Comparison of ENCODE assay signal across 13 cellular contexts in the genomic region with DNA sequence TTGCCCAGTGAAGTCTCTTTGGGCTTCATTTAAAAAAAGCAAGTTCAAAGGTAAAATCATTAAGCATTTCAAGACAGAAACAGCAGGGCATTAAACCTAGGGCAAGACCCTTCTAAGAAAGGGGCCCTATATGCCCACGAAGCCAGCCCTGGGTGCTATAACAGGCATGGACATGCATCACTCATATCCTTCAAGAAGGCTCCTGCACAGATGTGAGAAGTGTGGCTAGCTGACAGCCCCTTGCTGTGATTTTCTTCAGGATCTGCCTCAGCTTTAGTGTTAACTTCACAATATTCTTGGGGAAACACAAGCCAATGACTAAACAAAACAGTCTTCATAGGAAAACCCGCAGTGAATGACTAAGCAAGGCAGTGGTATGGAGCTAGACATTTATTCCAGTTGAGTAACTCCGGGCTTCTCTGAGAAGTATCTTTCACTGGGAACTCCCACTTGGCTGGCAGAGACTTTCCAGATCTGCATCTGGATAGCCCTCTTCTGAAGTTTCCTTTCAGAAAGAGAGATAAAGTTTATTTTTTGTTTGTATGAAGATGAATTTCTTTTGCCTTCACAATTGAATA.
DNase-seq lines count a peak whose midpoint lies in the region; ATAC-seq lines count a peak whose summit lies in the region.
"Had no signal": no experiment of that assay in that cellular context is flagged by ENCODE, and none has a peak within 500 bp of the region (broad histone marks: within the 10 kb centered on the region; RNA-seq: fewer than 3 reads in every experiment).

No MANE protein-coding gene starts in this region.

- DNase-seq in AG08396 (ENCODE audit: low spot score), result peak; percentile 44
- peak; percentile 39 for DNase-seq in HS-5 (ENCODE audit: low read depth)
- peak; percentile 76 for DNase-seq in astrocyte of the hippocampus (ENCODE audit: low read depth, low spot score)
- peak; percentile 50 for DNase-seq in kidney glomerular epithelial cell (lab: John Stamatoyannopoulos, UW)
- no peak for DNase-seq in GM19238 (ENCODE audit: insufficient read length, low spot score)
- DNase-seq in Kasumi-1 (lab: John Stamatoyannopoulos, UW), result no peak
- no peak for DNase-seq in DMS53 treated with DMSO at 0.1 percent for 48 hours (lab: John Stamatoyannopoulos, UW; ENCODE audit: unreplicated experiment)
- DNase-seq: Calu3; glutamatergic neuron; NCI-H69; stimulated activated CD4-positive, alpha-beta T cell treated with anti-CD3 and anti-CD28 coated beads, Interleukin-4, amount 100 ng/mL, for 1 hour; upper lobe of left lung had no signal

- ATAC-seq in HG02852 (IDR thresholded peaks at IDR 0.05; ENCODE audit: unreplicated experiment), result no peak

Comparison
In these comparisons a context has a peak if more than half of its experiments do, and no peak if none do; other contexts are left out.
1. DNase-seq: peak in AG08396 (single experiment), HS-5 (single experiment), astrocyte of the hippocampus (single experiment) and kidney glomerular epithelial cell (single experiment); none in GM19238 (single experiment), Kasumi-1 (0 of 2) and DMS53 treated with DMSO at 0.1 percent for 48 hours (single experiment).